In genomic region chr12:124586756-124587155, GRCh38 we compare ENCODE assay signal across 19 cellular contexts. TPM values are rescaled to one million over a fixed set of nuclear protein-coding genes. Genes with fewer than 3 reads are reported as not detected.
DNase-seq lines count a peak whose midpoint lies in the region; ATAC-seq, FAIRE-seq and TF ChIP-seq lines count a peak whose summit lies in the region.
"Had no signal": no experiment of that assay in that cellular context is flagged by ENCODE, and none has a peak within 500 bp of the region (broad histone marks: within the 10 kb centered on the region; RNA-seq: fewer than 3 reads in every experiment).

No MANE protein-coding gene starts in this region.

- no peak overlapping the region for H3K9ac ChIP-seq in PC-3 (ENCODE audit: low read length)

- peak; percentile 42 for ATAC-seq in PC-3
- peak; percentile 31 to 86 (median 78) for ATAC-seq in pancreas
- no peak for ATAC-seq in HG02571 (IDR thresholded peaks at IDR 0.05; ENCODE audit: unreplicated experiment)
- ATAC-seq: activated CD8-positive, alpha-beta memory T cell treated with anti-CD3 and anti-CD28 coated beads, Interleukin-2, amount 10 ng/mL, durations not matched to agents 7 days and 5 days; Panc1; stimulated activated effector memory CD8-positive, alpha-beta T cell treated with anti-CD3 and anti-CD28 coated beads, Interleukin-12 subunit alpha, Interleukin-12 subunit beta, amount 100 ng/mL, for 72 hours; T-cell had no signal

- DNase-seq in DMS79 treated with DMSO at 0.1 percent for 48 hours (lab: John Stamatoyannopoulos, UW) (peak; percentile 93), NCI-H2081 treated with DMSO at 0.1 percent for 48 hours (lab: John Stamatoyannopoulos, UW) (peak; percentile 53), PC-3 (peak; percentile 32), pancreas (peak in 1 of 6 donors; percentile 2), cerebellar nuclear complex (lab: John Stamatoyannopoulos, UW) (no peak), NCI-H2227 treated with DMSO at 0.1 percent for 48 hours (lab: John Stamatoyannopoulos, UW) (no peak)
- no peak for DNase-seq in stimulated activated CD8-positive, alpha-beta memory T cell treated with anti-CD3 and anti-CD28 coated beads, Interleukin-4, amount 100 ng/mL, for 48 hours
- DNase-seq: activated B cell treated with CpG ODN at 0.5 μM for 24 hours; activated CD8-positive, alpha-beta memory T cell treated with anti-CD3 and anti-CD28 coated beads, Interleukin-2, amount 10 ng/mL, durations not matched to agents 7 days and 5 days; activated gamma-delta T cell; anterior cingulate cortex; NCI-H1930; T-cell had no signal

- H3K4me1 ChIP-seq in PC-3 (ENCODE audit: insufficient read depth, low read length), result peaks cover 12% of the 10 kb centered on the region
- peaks cover 0 to 2% (median 0%) of the 10 kb centered on the region in 3 donors for H3K4me1 ChIP-seq in pancreas

- no peak for TF ChIP-seq CTCF in PC-3 (conservative IDR thresholded peaks at IDR 0.05; ENCODE audit: low read depth, low read length)
- TF ChIP-seq CTCF in pancreas (IDR thresholded peaks at IDR 0.05), result no peak

- POLR2A ChIA-PET in PC-3 (lab: Charles Lee; ENCODE audit: unreplicated experiment), result no interaction called here

- WGBS in pancreas, 2 donors, result 20 to 25% methylated on average over 11 of the region's 11 CpGs

- no peak overlapping the region for H3K27ac ChIP-seq in PC-3 (ENCODE audit: low read length)
- no peak overlapping the region for H3K27ac ChIP-seq in pancreas
- H3K27ac ChIP-seq: neutrophil had no signal

- intact Hi-C loops in PC-3 (cut with micrococcal nuclease), result no loop called here
- intact Hi-C loops in pancreas (cut with DNase I), result no loop called here

- no peaks in the 10 kb centered on the region for H4K20me1 ChIP-seq in PC-3 (ENCODE audit: low read length)

- no peak for FAIRE-seq in pancreas (lab: Jason Lieb, UNC)
- FAIRE-seq: colon, H54 had no signal

- H3F3A ChIP-seq in PC-3 (ENCODE audit: low read length, unreplicated experiment), result no peaks in the 10 kb centered on the region

- no peak overlapping the region for H3K4me2 ChIP-seq in PC-3 (ENCODE audit: low read length)

- H3K9me2 ChIP-seq in PC-3 (replicated peaks; ENCODE audit: low read length), result no peaks in the 10 kb centered on the region

- H3K9me3 ChIP-seq in PC-3 (ENCODE audit: low read length), result no peaks in the 10 kb centered on the region
- H3K9me3 ChIP-seq in pancreas, result no peaks in the 10 kb centered on the region
- H3K9me3 ChIP-seq: neutrophil had no signal

- no peak overlapping the region for H3K4me3 ChIP-seq in PC-3 (ENCODE audit: low read length)
- H3K4me3 ChIP-seq in pancreas, result no peak overlapping the region

- BruUV-seq in PC-3 (replicated peaks; lab: Mats Ljungman, UMichigan), result no TSS peak

- no peaks in the 10 kb centered on the region for H3K79me2 ChIP-seq in PC-3 (ENCODE audit: low read length)

- no peak overlapping the region for H2AFZ ChIP-seq in PC-3 (ENCODE audit: low read length)

- CTCF ChIA-PET in PC-3 (lab: Charles Lee), result no interaction called here

- H3K27me3 ChIP-seq in PC-3 (ENCODE audit: low read length) (no peaks in the 10 kb centered on the region), pancreas (no peaks in the 10 kb centered on the region)

- H3K36me3 ChIP-seq in PC-3 (ENCODE audit: low read depth, low read length) (no peaks in the 10 kb centered on the region), pancreas (no peaks in the 10 kb centered on the region)
- H3K36me3 ChIP-seq: neutrophil had no signal

RNA-seq across cellular contexts. Expression of gene NCOR2, which starts 19.3 kb away (rescaled TPM):
- total RNA-seq in PC-3 (2014; rRNA removed), result 117 and 218 TPM in 2 replicates
- 100 to 1,000 TPM in 3 of 6 donors, 10 to 100 TPM in 3; 97.7 to 148 (median 101) TPM for total RNA-seq in pancreas
- 10 to 100 TPM; 49.6 to 91.6 TPM for polyA plus RNA-seq in pancreas

Comparison
In these comparisons a context has a peak if more than half of its experiments do, and no peak if none do; other contexts are left out.
1. DNase-seq: peak in DMS79 treated with DMSO at 0.1 percent for 48 hours (single experiment), NCI-H2081 treated with DMSO at 0.1 percent for 48 hours (single experiment) and PC-3 (single experiment); none in stimulated activated CD8-positive, alpha-beta memory T cell treated with anti-CD3 and anti-CD28 coated beads, Interleukin-4, amount 100 ng/mL, for 48 hours (single experiment), cerebellar nuclear complex (0 of 2) and NCI-H2227 treated with DMSO at 0.1 percent for 48 hours (single experiment).